18 cellular contexts compared by ENCODE assay signal in the genomic region with DNA sequence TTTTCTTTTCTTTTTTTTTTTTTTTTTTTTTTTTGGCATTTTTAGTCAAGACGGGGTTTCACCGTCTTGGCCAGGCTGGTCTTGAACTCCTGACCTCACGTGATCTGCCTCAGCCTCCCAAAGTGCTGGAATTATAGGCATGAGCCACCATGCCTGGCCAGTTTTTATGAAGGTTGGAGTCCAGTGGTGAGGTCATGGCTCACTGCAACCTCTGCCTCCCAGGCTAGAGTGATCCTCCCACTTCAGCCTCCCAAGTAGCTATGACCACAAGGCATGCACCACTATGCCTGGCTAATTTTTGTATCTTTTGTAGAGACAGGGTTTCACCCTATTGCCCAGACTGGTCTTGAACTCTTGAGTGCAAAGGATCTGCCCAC. TPM values are rescaled to one million over a fixed set of nuclear protein-coding genes. Genes with fewer than 3 reads are reported as not detected.
A peak's percentile ranks its signal among the peaks of the same experiment; 100 is the strongest.
DNase-seq lines count a peak whose midpoint lies in the region; ATAC-seq, FAIRE-seq and TF ChIP-seq lines count a peak whose summit lies in the region.
"Had no signal": no experiment of that assay in that cellular context is flagged by ENCODE, and none has a peak within 500 bp of the region (broad histone marks: within the 10 kb centered on the region; RNA-seq: fewer than 3 reads in every experiment).

No MANE protein-coding gene starts in this region.

- H2BK120ac ChIP-seq in trophoblast cell (ENCODE audit: insufficient read depth, low read length, poor library complexity) = no peak overlapping the region

- H3K14ac ChIP-seq in trophoblast cell (ENCODE audit: low read length) = no peak overlapping the region

- no peaks in the 10 kb centered on the region for H3K9me3 Mint-ChIP-seq in T-helper 1 cell treated with Interleukin-12 subunit alpha and Interleukin-12 subunit beta and Interleukin-4 antibody, amounts not matched to agents 30 μg/mL and 1 μg/mL, for 36 hours
- no peaks in the 10 kb centered on the region for H3K9me3 Mint-ChIP-seq in endothelial cell (ENCODE audit: unreplicated experiment)

- POLR2A ChIA-PET in K562 (lab: Yijun Ruan, JAX) = interaction anchor here (0.6 to 2.5 kb wide), 5 partner anchors 8 to 235 kb away, joined by 3 to 8 read pairs (median 5); no protein-coding TSS in a partner anchor

- H3F3A ChIP-seq in OCI-LY1 (ENCODE audit: insufficient read depth, low read length) = no peaks in the 10 kb centered on the region

- DNase-seq in T-helper 1 cell = no peak
- no peak for DNase-seq in K562 (ENCODE audit: extremely low read depth in 1 of 4, low spot score in 3 of 4)
- DNase-seq in trophoblast cell = peak; percentile 76 to 83
- DNase-seq in stimulated activated CD4-positive, alpha-beta T cell treated with anti-CD3 and anti-CD28 coated beads, Interleukin-4, amount 100 ng/mL, for 4 hours = no peak
- no peak for DNase-seq in endothelial cell (ENCODE audit: low spot score)
- no peak for DNase-seq in SHP77 (lab: John Stamatoyannopoulos, UW)
- DNase-seq: activated CD8-positive, alpha-beta memory T cell treated with anti-CD3 and anti-CD28 coated beads, Interleukin-2, amount 50 U/mL, for 48 hours; DMS153; erythroblast; GOT3; NCI-H1105 treated with DMSO at 0.1 percent for 48 hours; NCI-H446 had no signal

- H3K9me3 ChIP-seq in OCI-LY1 (ENCODE audit: low read length) = no peaks in the 10 kb centered on the region
- H3K9me3 ChIP-seq in K562 (replicated peaks; ENCODE audit: control insufficient read depth, insufficient read depth, low read depth, low read length) = no peaks in the 10 kb centered on the region
- no peaks in the 10 kb centered on the region for H3K9me3 ChIP-seq in trophoblast cell (ENCODE audit: insufficient read depth, low read depth, low read length)
- H3K9me3 ChIP-seq: thoracic aorta had no signal

- H3K79me2 ChIP-seq in OCI-LY1 (ENCODE audit: insufficient read depth, low read length) (peaks cover 63% of the 10 kb centered on the region), K562 (ENCODE audit: control insufficient read depth, insufficient read depth, low read length) (peaks cover 81% of the 10 kb centered on the region), trophoblast cell (ENCODE audit: control insufficient read depth, insufficient read depth, low read length, poor library complexity) (peaks cover 35% of the 10 kb centered on the region)

- H2BK5ac ChIP-seq in trophoblast cell (ENCODE audit: low read depth, low read length, poor library complexity) = no peak overlapping the region

- H3K27ac ChIP-seq in OCI-LY1 (ENCODE audit: low read depth, low read length, poor library complexity, severe bottlenecking) (peak overlapping the region; percentile 62), K562 (ENCODE audit: extremely low read depth, low read depth, low read length) (no peak overlapping the region; the same call in 2 of the 3 replicates), trophoblast cell (ENCODE audit: low read depth, low read length) (no peak overlapping the region)
- H3K27ac ChIP-seq: 22Rv1, thoracic aorta had no signal

- CTCF ChIA-PET in K562 (lab: Yijun Ruan, JAX; ENCODE audit: low intra/inter-chr PET ratio) = no interaction called here

- ATAC-seq in K562 = no peak
- ATAC-seq: Panc1, sciatic nerve had no signal

- peaks cover 14% of the 10 kb centered on the region for H3K79me1 ChIP-seq in trophoblast cell (ENCODE audit: low read length)

- TF ChIP-seq CTCF in OCI-LY1 (IDR thresholded peaks at IDR 0.05; ENCODE audit: low read length) (no peak), K562 (IDR thresholded peaks at IDR 0.05 in 2 of 3, conservative IDR thresholded peaks at IDR 0.05 in 1 of 3; ENCODE audit: insufficient read depth in 2 of 3, low read depth in 1 of 3, low read length in 3 of 3) (no peak), endothelial cell (IDR thresholded peaks at IDR 0.05; ENCODE audit: unreplicated experiment) (no peak)

- H3K4me3 ChIP-seq in OCI-LY1 (ENCODE audit: low read depth, low read length, poor library complexity, severe bottlenecking) (peak overlapping the region; percentile 89), K562 (no peak overlapping the region), trophoblast cell (ENCODE audit: low read depth, low read length) (no peak overlapping the region)

- no peak overlapping the region for H2BK12ac ChIP-seq in trophoblast cell (ENCODE audit: low read length)

- no peak overlapping the region for H4K8ac ChIP-seq in trophoblast cell (ENCODE audit: low read depth, low read length)

- H4K12ac ChIP-seq in trophoblast cell (ENCODE audit: low read depth, low read length) = no peak overlapping the region

- H2AK5ac ChIP-seq in trophoblast cell (ENCODE audit: low read length) = no peak overlapping the region

- no TSS peak for BruUV-seq in K562 (replicated peaks; lab: Mats Ljungman, UMichigan)

- peak overlapping the region; percentile 73 for H3K4me2 ChIP-seq in OCI-LY1 (ENCODE audit: low read length)
- no peak overlapping the region for H3K4me2 ChIP-seq in K562 (ENCODE audit: insufficient read depth, low read length)
- H3K4me2 ChIP-seq in trophoblast cell (ENCODE audit: low read length) = no peak overlapping the region

- TF ChIP-seq EP300 in K562 (IDR thresholded peaks at IDR 0.05; ENCODE audit: low read length) = no peak

- H3K9ac ChIP-seq in OCI-LY1 (ENCODE audit: low read length) = no peak overlapping the region; the same call in 1 of the 2 replicates
- peak overlapping the region in 1 of 2 experiments; percentile 72; a peak in 1 of 4 replicates for H3K9ac ChIP-seq in K562 (ENCODE audit: insufficient read depth in 1 of 2, low read depth in 2 of 2, low read length in 2 of 2)
- H3K9ac ChIP-seq in trophoblast cell (ENCODE audit: low read length) = no peak overlapping the region

- FAIRE-seq in K562 (lab: Jason Lieb, UNC) = no peak

- H4K91ac ChIP-seq in trophoblast cell (ENCODE audit: low read depth, low read length) = no peak overlapping the region

- WGBS in K562 (ENCODE audit: insufficient coverage, low coverage, missing lambda C conversion rate) = 91% methylated on average over 1 of the region's 3 CpGs
- WGBS in trophoblast cell (ENCODE audit: extremely low coverage, insufficient coverage, insufficient read length) = no CpG with 5 or more reads among the region's 3 CpGs

- no peak overlapping the region for H3K23ac ChIP-seq in trophoblast cell (ENCODE audit: low read length)

- in situ Hi-C loops in K562 (cut with MboI) = no loop called here

- H3K9me1 ChIP-seq in K562 (ENCODE audit: control insufficient read depth, insufficient read depth, low read length) = peaks cover 3% of the 10 kb centered on the region

- H3K27me3 ChIP-seq in OCI-LY1 (ENCODE audit: insufficient read depth, low read length) (no peaks in the 10 kb centered on the region), K562 (ENCODE audit: control insufficient read depth in 2 of 2, insufficient read depth in 2 of 2, low read length in 2 of 2) (no peaks in the 10 kb centered on the region), trophoblast cell (ENCODE audit: insufficient read depth, low read length) (no peaks in the 10 kb centered on the region)

- intact Hi-C loops in K562 (cut with micrococcal nuclease) = no loop called here

- TF ChIP-seq POLR2A in K562 (conservative IDR thresholded peaks at IDR 0.05) = no peak

- H2AFZ ChIP-seq in OCI-LY1 (ENCODE audit: low read length) = no peak overlapping the region
- H2AFZ ChIP-seq in K562 (ENCODE audit: low read depth, low read length) = no peak overlapping the region
- no peak overlapping the region for H2AFZ ChIP-seq in trophoblast cell (ENCODE audit: insufficient read depth, low read length, poor library complexity)

- peaks cover 42% of the 10 kb centered on the region for H3K4me1 Mint-ChIP-seq in T-helper 1 cell treated with Interleukin-12 subunit alpha and Interleukin-12 subunit beta and Interleukin-4 antibody, amounts not matched to agents 30 μg/mL and 1 μg/mL, for 36 hours (ENCODE audit: low read depth)
- H3K4me1 Mint-ChIP-seq in endothelial cell (ENCODE audit: unreplicated experiment) = peaks cover 62% of the 10 kb centered on the region

- no peak overlapping the region for H3K27ac Mint-ChIP-seq in T-helper 1 cell treated with Interleukin-12 subunit alpha and Interleukin-12 subunit beta and Interleukin-4 antibody, amounts not matched to agents 30 μg/mL and 1 μg/mL, for 36 hours
- H3K27ac Mint-ChIP-seq in endothelial cell (ENCODE audit: unreplicated experiment) = no peak overlapping the region

- no peak for TF ChIP-seq RAD21 in K562 (CRISPR knock-in tag; conservative IDR thresholded peaks at IDR 0.05 in 1 of 2, IDR thresholded peaks at IDR 0.05 in 1 of 2)

- peak overlapping the region; percentile 49 for H3K18ac ChIP-seq in trophoblast cell (ENCODE audit: low read length)

- peaks cover 81% of the 10 kb centered on the region for H3K36me3 ChIP-seq in OCI-LY1 (ENCODE audit: insufficient read depth, low read length)
- peaks cover 78% of the 10 kb centered on the region for H3K36me3 ChIP-seq in K562 (ENCODE audit: control insufficient read depth, insufficient read depth, low read length)
- peaks cover 42 to 45% of the 10 kb centered on the region in 2 experiments for H3K36me3 ChIP-seq in trophoblast cell (ENCODE audit: control insufficient read depth in 1 of 2, insufficient read depth in 2 of 2, low read length in 2 of 2)

- H3K9me2 ChIP-seq in OCI-LY1 (ENCODE audit: low read depth, low read length) = no peaks in the 10 kb centered on the region

- peaks cover 51% of the 10 kb centered on the region for H3K36me3 Mint-ChIP-seq in T-helper 1 cell treated with Interleukin-12 subunit alpha and Interleukin-12 subunit beta and Interleukin-4 antibody, amounts not matched to agents 30 μg/mL and 1 μg/mL, for 36 hours (ENCODE audit: low read depth)
- H3K36me3 Mint-ChIP-seq in endothelial cell (ENCODE audit: low read depth, unreplicated experiment) = peaks cover 40% of the 10 kb centered on the region

- peak overlapping the region; percentile 86 for H3K4ac ChIP-seq in trophoblast cell (ENCODE audit: low read depth, low read length)

- H3K27me3 Mint-ChIP-seq in T-helper 1 cell treated with Interleukin-12 subunit alpha and Interleukin-12 subunit beta and Interleukin-4 antibody, amounts not matched to agents 30 μg/mL and 1 μg/mL, for 36 hours (ENCODE audit: low read depth) = no peaks in the 10 kb centered on the region
- peaks cover 18% of the 10 kb centered on the region for H3K27me3 Mint-ChIP-seq in endothelial cell (ENCODE audit: unreplicated experiment)

- H4K20me1 ChIP-seq in OCI-LY1 (ENCODE audit: insufficient read depth, low read length) = no peaks in the 10 kb centered on the region
- H4K20me1 ChIP-seq in K562 (replicated peaks; ENCODE audit: control insufficient read depth, insufficient read depth, low read length) = peaks cover 35% of the 10 kb centered on the region

- H3K4me3 Mint-ChIP-seq in T-helper 1 cell treated with Interleukin-12 subunit alpha and Interleukin-12 subunit beta and Interleukin-4 antibody, amounts not matched to agents 30 μg/mL and 1 μg/mL, for 36 hours = peak overlapping the region; percentile 41
- H3K4me3 Mint-ChIP-seq in endothelial cell (ENCODE audit: unreplicated experiment) = no peak overlapping the region

- H3K4me1 ChIP-seq in OCI-LY1 (ENCODE audit: insufficient read depth, low read length, severe bottlenecking) (peaks cover 44% of the 10 kb centered on the region), K562 (replicated peaks in 1 of 2; ENCODE audit: control insufficient read depth in 2 of 2, insufficient read depth in 2 of 2, low read length in 2 of 2) (peaks cover 18 to 31% of the 10 kb centered on the region in 2 experiments; a peak in 4 of 5 replicates), trophoblast cell (ENCODE audit: control insufficient read depth in 1 of 2, insufficient read depth in 2 of 2, low read length in 2 of 2) (peaks cover 20 to 27% of the 10 kb centered on the region in 2 experiments)

RNA-seq across cellular contexts. Expression of a gene that starts 4.2 kb away (rescaled TPM):
- total RNA-seq in K562 (2011; cell fraction: chromatin; rRNA removed; ENCODE audit: low replicate concordance) = 98.7 and 181 TPM in 2 replicates
- total RNA-seq in K562 (2011; cell fraction: nucleolus; rRNA removed) = 171 and 186 TPM in 2 replicates
- 154 and 155 TPM in 2 replicates for total RNA-seq in K562 (2011; cell fraction: nucleoplasm; rRNA removed)
- total RNA-seq in K562 (2014; rRNA removed) (311 and 436 TPM in 2 replicates), K562 (2014; rRNA removed; fragmentation: Illumina TruSeq; extraction: Trizol) (83.8 and 106 TPM in 2 replicates), K562 (2015; rRNA removed; fragmentation: Illumina TruSeq; extraction: Trizol) (130 and 150 TPM in 2 replicates), K562 (2021) (185 and 193 TPM in 2 replicates), endothelial cell (ENCODE audit: unreplicated experiment) (101 TPM)
- polyA plus RNA-seq in K562 (2011; rRNA removed) (230 and 371 TPM in 2 replicates), K562 (2014; fragmentation: Illumina TruSeq; extraction: Trizol) (205 and 262 TPM in 2 replicates), K562 (2014; fragmentation: Nextera tagmentation; extraction: Ambion mirVana) (10 to 100 TPM; 16.3 to 24.7 TPM), K562 (2014; rRNA removed) (210 and 224 TPM in 2 replicates)
- polyA plus RNA-seq in K562 (2011; cell fraction: cytosol; rRNA removed) = 179 and 223 TPM in 2 replicates
- 665 and 764 TPM in 2 replicates for polyA plus RNA-seq in K562 (2011; cell fraction: nucleus; rRNA removed)
- 170 and 298 TPM in 2 replicates for polyA plus RNA-seq in K562 (2012)
- 186 and 256 TPM in 2 replicates for polyA minus RNA-seq in K562 (2011; rRNA and poly(A)+ RNA removed)
- 217 TPM in 2 replicates for polyA minus RNA-seq in K562 (2011; cell fraction: cytosol; rRNA and poly(A)+ RNA removed)
- polyA minus RNA-seq in K562 (2011; cell fraction: nucleus; rRNA and poly(A)+ RNA removed) = 65.8 and 91.3 TPM in 2 replicates
- 159 and 164 TPM in 2 replicates for polyA plus RNA-seq in trophoblast cell (2013)

RNA-seq across cellular contexts. Expression of a gene that starts 5.0 kb away (rescaled TPM):
- total RNA-seq in K562 (2011; cell fraction: chromatin; rRNA removed; ENCODE audit: low replicate concordance) = 17.6 and 35.1 TPM in 2 replicates
- 16.7 and 18.3 TPM in 2 replicates for total RNA-seq in K562 (2011; cell fraction: nucleolus; rRNA removed)
- total RNA-seq in K562 (2011; cell fraction: nucleoplasm; rRNA removed) = 22.2 and 28.6 TPM in 2 replicates
- 2.3 and 3.3 TPM in 2 replicates for total RNA-seq in K562 (2014; rRNA removed)
- 1.7 and 2.0 TPM in 2 replicates for total RNA-seq in K562 (2014; rRNA removed; fragmentation: Illumina TruSeq; extraction: Trizol)
- 1.7 and 2.9 TPM in 2 replicates for total RNA-seq in K562 (2015; rRNA removed; fragmentation: Illumina TruSeq; extraction: Trizol)
- 14.4 and 16.6 TPM in 2 replicates for total RNA-seq in K562 (2021)
- 4.9 and 12.9 TPM in 2 replicates for polyA plus RNA-seq in K562 (2011; rRNA removed)
- 10.8 and 11.7 TPM in 2 replicates for polyA plus RNA-seq in K562 (2011; cell fraction: cytosol; rRNA removed)
- 28.9 and 39.1 TPM in 2 replicates for polyA plus RNA-seq in K562 (2011; cell fraction: nucleus; rRNA removed)
- polyA plus RNA-seq in K562 (2012) = 14.9 and 28.4 TPM in 2 replicates
- polyA plus RNA-seq in K562 (2014; fragmentation: Illumina TruSeq; extraction: Trizol) = 12.8 and 13.1 TPM in 2 replicates
- polyA plus RNA-seq in K562 (2014; fragmentation: Nextera tagmentation; extraction: Ambion mirVana) = 1 to 10 TPM; 4.8 to 5.1 TPM
- 7.5 and 8.5 TPM in 2 replicates for polyA plus RNA-seq in K562 (2014; rRNA removed)
- polyA minus RNA-seq in K562 (2011; rRNA and poly(A)+ RNA removed) = 3.5 and 4.1 TPM in 2 replicates
- polyA minus RNA-seq in K562 (2011; cell fraction: cytosol; rRNA and poly(A)+ RNA removed) = 12.6 and 20.3 TPM in 2 replicates
- polyA minus RNA-seq in K562 (2011; cell fraction: nucleus; rRNA and poly(A)+ RNA removed) = 3.8 and 7.0 TPM in 2 replicates
- 7.5 and 8.6 TPM in 2 replicates for polyA plus RNA-seq in trophoblast cell (2013)
- total RNA-seq in endothelial cell (ENCODE audit: unreplicated experiment) = 24.6 TPM

RNA-seq across cellular contexts. Expression of a gene that starts 20.1 kb away (rescaled TPM):
- 2.7 and 4.0 TPM in 2 replicates for total RNA-seq in K562 (2011; cell fraction: chromatin; rRNA removed; ENCODE audit: low replicate concordance)
- not detected in 2 replicates for total RNA-seq in K562 (2011; cell fraction: nucleolus; rRNA removed)
- not detected in 2 replicates for total RNA-seq in K562 (2011; cell fraction: nucleoplasm; rRNA removed)
- total RNA-seq in K562 (2014; rRNA removed) (not detected in 2 replicates), K562 (2014; rRNA removed; fragmentation: Illumina TruSeq; extraction: Trizol) (not detected in 2 replicates), K562 (2015; rRNA removed; fragmentation: Illumina TruSeq; extraction: Trizol) (not detected in 2 replicates), K562 (2021) (not detected in 2 replicates), endothelial cell (ENCODE audit: unreplicated experiment) (not detected)
- polyA plus RNA-seq in K562 (2011; rRNA removed) (not detected in 2 replicates), K562 (2014; fragmentation: Illumina TruSeq; extraction: Trizol) (not detected in 2 replicates), K562 (2014; fragmentation: Nextera tagmentation; extraction: Ambion mirVana) (not detected), K562 (2014; rRNA removed) (0.21 and 1.1 TPM in 2 replicates)
- not detected in 2 replicates for polyA plus RNA-seq in K562 (2011; cell fraction: cytosol; rRNA removed)
- 0.74 TPM in 1 of 2 replicates, not detected in the other for polyA plus RNA-seq in K562 (2011; cell fraction: nucleus; rRNA removed)
- 0.93 TPM in 1 of 2 replicates, not detected in the other for polyA plus RNA-seq in K562 (2012)
- polyA minus RNA-seq in K562 (2011; rRNA and poly(A)+ RNA removed) = not detected in 2 replicates
- polyA minus RNA-seq in K562 (2011; cell fraction: cytosol; rRNA and poly(A)+ RNA removed) = not detected in 2 replicates
- polyA minus RNA-seq in K562 (2011; cell fraction: nucleus; rRNA and poly(A)+ RNA removed) = not detected in 2 replicates
- polyA plus RNA-seq in trophoblast cell (2013) = 2.0 and 2.1 TPM in 2 replicates
- total RNA-seq: thoracic aorta had no signal

RNA-seq across cellular contexts. Expression of a gene that starts 22.8 kb away (rescaled TPM):
- total RNA-seq in K562 (2011; cell fraction: chromatin; rRNA removed; ENCODE audit: low replicate concordance) = 17.4 and 18.8 TPM in 2 replicates
- 12.3 and 13.6 TPM in 2 replicates for total RNA-seq in K562 (2011; cell fraction: nucleolus; rRNA removed)
- total RNA-seq in K562 (2011; cell fraction: nucleoplasm; rRNA removed) = 11.1 and 23.1 TPM in 2 replicates
- total RNA-seq in K562 (2014; rRNA removed) = 11.9 and 14.8 TPM in 2 replicates
- total RNA-seq in K562 (2014; rRNA removed; fragmentation: Illumina TruSeq; extraction: Trizol) = 1.9 and 4.2 TPM in 2 replicates
- 7.7 and 9.2 TPM in 2 replicates for total RNA-seq in K562 (2015; rRNA removed; fragmentation: Illumina TruSeq; extraction: Trizol)
- 15.4 and 15.6 TPM in 2 replicates for total RNA-seq in K562 (2021)
- 11.7 and 14.6 TPM in 2 replicates for polyA plus RNA-seq in K562 (2011; rRNA removed)
- 24.7 and 32.5 TPM in 2 replicates for polyA plus RNA-seq in K562 (2011; cell fraction: cytosol; rRNA removed)
- 23.7 and 28.9 TPM in 2 replicates for polyA plus RNA-seq in K562 (2011; cell fraction: nucleus; rRNA removed)
- polyA plus RNA-seq in K562 (2012) = 15.9 and 29.9 TPM in 2 replicates
- 9.0 and 14.6 TPM in 2 replicates for polyA plus RNA-seq in K562 (2014; fragmentation: Illumina TruSeq; extraction: Trizol)
- polyA plus RNA-seq in K562 (2014; fragmentation: Nextera tagmentation; extraction: Ambion mirVana) = under 1 TPM; 0.28 to 0.92 TPM
- polyA plus RNA-seq in K562 (2014; rRNA removed) = 20.4 and 20.9 TPM in 2 replicates
- polyA minus RNA-seq in K562 (2011; rRNA and poly(A)+ RNA removed) = 2.0 and 2.6 TPM in 2 replicates
- polyA minus RNA-seq in K562 (2011; cell fraction: cytosol; rRNA and poly(A)+ RNA removed) = 2.4 and 3.2 TPM in 2 replicates
- polyA minus RNA-seq in K562 (2011; cell fraction: nucleus; rRNA and poly(A)+ RNA removed) = 1.8 and 3.1 TPM in 2 replicates
- polyA plus RNA-seq in trophoblast cell (2013) = 16.0 and 16.2 TPM in 2 replicates
- 29.2 TPM for total RNA-seq in endothelial cell (ENCODE audit: unreplicated experiment)

RNA-seq across cellular contexts. Expression of a gene that starts 38.3 kb away (rescaled TPM):
- 7.8 and 24.0 TPM in 2 replicates for total RNA-seq in K562 (2011; cell fraction: chromatin; rRNA removed; ENCODE audit: low replicate concordance)
- total RNA-seq in K562 (2011; cell fraction: nucleolus; rRNA removed) = 14.8 and 15.4 TPM in 2 replicates
- total RNA-seq in K562 (2011; cell fraction: nucleoplasm; rRNA removed) = 8.1 and 11.3 TPM in 2 replicates
- total RNA-seq in K562 (2014; rRNA removed) = 7.4 and 8.7 TPM in 2 replicates
- 3.4 and 4.0 TPM in 2 replicates for total RNA-seq in K562 (2014; rRNA removed; fragmentation: Illumina TruSeq; extraction: Trizol)
- total RNA-seq in K562 (2015; rRNA removed; fragmentation: Illumina TruSeq; extraction: Trizol) = 4.7 and 5.1 TPM in 2 replicates
- total RNA-seq in K562 (2021) = 9.0 and 9.3 TPM in 2 replicates
- polyA plus RNA-seq in K562 (2011; rRNA removed) = 6.0 and 6.1 TPM in 2 replicates
- polyA plus RNA-seq in K562 (2011; cell fraction: cytosol; rRNA removed) = 6.4 and 8.6 TPM in 2 replicates
- polyA plus RNA-seq in K562 (2011; cell fraction: nucleus; rRNA removed) = 5.3 and 9.3 TPM in 2 replicates
- polyA plus RNA-seq in K562 (2012) = 6.0 and 10.0 TPM in 2 replicates
- 5.8 and 6.6 TPM in 2 replicates for polyA plus RNA-seq in K562 (2014; fragmentation: Illumina TruSeq; extraction: Trizol)
- polyA plus RNA-seq in K562 (2014; fragmentation: Nextera tagmentation; extraction: Ambion mirVana) = under 1 TPM; 0.08 to 0.22 TPM
- polyA plus RNA-seq in K562 (2014; rRNA removed) = 6.4 and 8.9 TPM in 2 replicates
- polyA minus RNA-seq in K562 (2011; rRNA and poly(A)+ RNA removed) = 7.3 and 9.6 TPM in 2 replicates
- polyA minus RNA-seq in K562 (2011; cell fraction: cytosol; rRNA and poly(A)+ RNA removed) = 3.9 and 6.0 TPM in 2 replicates
- polyA minus RNA-seq in K562 (2011; cell fraction: nucleus; rRNA and poly(A)+ RNA removed) = 4.3 and 4.7 TPM in 2 replicates
- polyA plus RNA-seq in trophoblast cell (2013) = 13.1 and 13.5 TPM in 2 replicates
- 12.1 TPM for total RNA-seq in endothelial cell (ENCODE audit: unreplicated experiment)

Comparison
In these comparisons a context has a peak if more than half of its experiments do, and no peak if none do; other contexts are left out.
1. DNase-seq: peak in trophoblast cell (2 of 2); none in T-helper 1 cell (0 of 5), K562 (0 of 4), stimulated activated CD4-positive, alpha-beta T cell treated with anti-CD3 and anti-CD28 coated beads, Interleukin-4, amount 100 ng/mL, for 4 hours (0 of 2), endothelial cell (single experiment) and SHP77 (0 of 2).